10 cellular contexts compared by ENCODE assay signal in genomic region chr6:18107061-18107460, GRCh38.
"Had no signal": no experiment of that assay in that cellular context is flagged by ENCODE, and none has a peak within 500 bp of the region (broad histone marks: within the 10 kb centered on the region; RNA-seq: fewer than 3 reads in every experiment).

No MANE protein-coding gene starts in this region.

- ATAC-seq: HCT116 had no signal

- H3K4me3 ChIP-seq: GM23248, HAP-1 had no signal

- H3K4me3 Mint-ChIP-seq: H9, HFFc6 had no signal

- DNase-seq: GM23248, GOT3, H7, H9, HCEC 1CT, HFFc6 had no signal

- H2AFZ ChIP-seq: GM23248 had no signal

- H3K36me3 ChIP-seq: HAP-1 had no signal

- H3K27ac Mint-ChIP-seq: H9, HFFc6 had no signal

- FAIRE-seq: H1, H54 had no signal

- H3K9me3 ChIP-seq: HAP-1 had no signal

- H3K9ac ChIP-seq: GM23248 had no signal

- H3K27ac ChIP-seq: GM23248 had no signal

- H3K4me1 ChIP-seq: HAP-1 had no signal
